ENCODE assay signal across 33 cellular contexts in the genomic region with DNA sequence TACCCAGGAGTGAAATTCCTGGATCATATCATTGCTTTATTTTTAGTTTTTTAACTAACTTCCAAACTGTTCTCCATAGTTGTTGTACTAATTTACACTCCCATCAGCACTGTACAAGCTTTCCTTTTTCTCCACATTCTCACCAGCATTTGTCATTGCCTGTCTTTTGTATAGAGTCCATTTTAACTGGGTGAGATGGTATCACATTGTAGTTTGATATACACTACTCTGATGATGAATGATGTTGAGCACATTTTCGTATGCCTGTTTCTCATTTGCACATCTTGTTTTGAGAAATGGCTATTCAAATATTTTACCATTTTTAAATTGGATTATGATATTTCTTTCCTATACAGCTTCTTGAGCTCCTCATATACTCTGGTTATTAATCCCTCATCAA.
"Had no signal": no experiment of that assay in that cellular context is flagged by ENCODE, and none has a peak within 500 bp of the region (broad histone marks: within the 10 kb centered on the region; RNA-seq: fewer than 3 reads in every experiment).

No MANE protein-coding gene starts in this region.

- ATAC-seq: activated naive CD4-positive, alpha-beta T cell treated with anti-CD3 and anti-CD28 coated beads, Interleukin-2, amount 50 U/mL, for 72 hours; activated naive CD8-positive, alpha-beta T cell treated with anti-CD3 and anti-CD28 coated beads, Interleukin-2, amount 50 U/mL, for 24 hours; activated T-cell treated with anti-CD3 and anti-CD28 coated beads, Interleukin-2, amount 50 U/mL, for 4 hours; activated T-cell treated with anti-CD3 and anti-CD28 coated beads, Interleukin-2, amount 50 U/mL, for 72 hours; activated T-helper 17 cell treated with anti-CD3 and anti-CD28 coated beads, Interleukin-2, amount 50 U/mL, for 72 hours; body of pancreas had no signal

- H3K27ac ChIP-seq: adrenal gland, ascending aorta, body of pancreas, brain microvascular endothelial cell, breast epithelium, cardiac muscle cell had no signal

- H3K4me3 ChIP-seq: adrenal gland, ascending aorta, body of pancreas, breast epithelium, cardiac muscle cell had no signal

- FAIRE-seq: astrocyte, bronchial epithelial cell, colon had no signal

- H3K4me1 ChIP-seq: adrenal gland, ascending aorta, body of pancreas, breast epithelium had no signal

- DNase-seq: activated effector memory CD4-positive, alpha-beta T cell treated with anti-CD3 and anti-CD28 coated beads, Interleukin-2, amount 50 U/mL, for 16 hours; activated effector memory CD4-positive, alpha-beta T cell treated with Interleukin-2 at 50 U/mL for 16 hours; activated gamma-delta T cell; activated gamma-delta T cell treated with Interleukin-2 at 50 U/mL for 16 hours; activated naive CD4-positive, alpha-beta T cell; activated naive CD4-positive, alpha-beta T cell treated with anti-CD3 and anti-CD28 coated beads for 36 hours; activated naive CD4-positive, alpha-beta T cell treated with anti-CD3 and anti-CD28 coated beads, Interleukin-2, amount 10 ng/mL, durations not matched to agents 7 days and 5 days; activated naive CD4-positive, alpha-beta T cell treated with anti-CD3 and anti-CD28 coated beads, Interleukin-2, amount 50 U/mL, for 16 hours; activated naive CD4-positive, alpha-beta T cell treated with Interleukin-2 at 50 U/mL for 16 hours; activated naive CD8-positive, alpha-beta T cell treated with anti-CD3 and anti-CD28 coated beads for 36 hours; activated naive CD8-positive, alpha-beta T cell treated with anti-CD3 and anti-CD28 coated beads, Interleukin-2, amount 10 ng/mL, durations not matched to agents 7 days and 5 days; activated naive CD8-positive, alpha-beta T cell treated with anti-CD3 and anti-CD28 coated beads, Interleukin-2, amount 50 U/mL, for 24 hours; activated T-cell treated with anti-CD3 and anti-CD28 coated beads, Interleukin-2, amount 50 U/mL, for 4 hours; activated T-cell treated with anti-CD3 and anti-CD28 coated beads, Interleukin-2, amount 50 U/mL, for 48 hours; activated T-cell treated with anti-CD3 and anti-CD28 coated beads, Interleukin-2, amount 50 U/mL, for 72 hours; adrenal gland; amniotic stem cell; amygdala; anterior cingulate cortex; aorta; body of pancreas; brain microvascular endothelial cell; caudate nucleus; central memory CD4-positive, alpha-beta T cell; cerebellar nuclear complex had no signal

- H3K9me3 ChIP-seq: adrenal gland, body of pancreas, breast epithelium had no signal

- H3K27me3 ChIP-seq: adrenal gland, ascending aorta, body of pancreas, brain microvascular endothelial cell, breast epithelium, cardiac muscle cell had no signal

- H3K36me3 ChIP-seq: adrenal gland, ascending aorta, brain microvascular endothelial cell, breast epithelium, cardiac muscle cell had no signal
